In genomic region chr11:283405-284080, GRCh38 we compare ENCODE assay signal across 1 cellular context.
TF ChIP-seq lines count a peak whose summit lies in the region.

No MANE protein-coding gene starts in this region.

TF ChIP-seq in HEK293, 187 proteins besides CTCF, POLR2A, EP300 and RAD21 (continued from another document):
- TF ChIP-seq, protein P1, sequence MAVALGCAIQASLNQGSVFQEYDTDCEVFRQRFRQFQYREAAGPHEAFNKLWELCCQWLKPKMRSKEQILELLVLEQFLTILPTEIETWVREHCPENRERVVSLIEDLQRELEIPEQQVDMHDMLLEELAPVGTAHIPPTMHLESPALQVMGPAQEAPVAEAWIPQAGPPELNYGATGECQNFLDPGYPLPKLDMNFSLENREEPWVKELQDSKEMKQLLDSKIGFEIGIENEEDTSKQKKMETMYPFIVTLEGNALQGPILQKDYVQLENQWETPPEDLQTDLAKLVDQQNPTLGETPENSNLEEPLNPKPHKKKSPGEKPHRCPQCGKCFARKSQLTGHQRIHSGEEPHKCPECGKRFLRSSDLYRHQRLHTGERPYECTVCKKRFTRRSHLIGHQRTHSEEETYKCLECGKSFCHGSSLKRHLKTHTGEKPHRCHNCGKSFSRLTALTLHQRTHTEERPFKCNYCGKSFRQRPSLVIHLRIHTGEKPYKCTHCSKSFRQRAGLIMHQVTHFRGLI (tag by site-specific recombination; IDR thresholded peaks at IDR 0.05) = peak; percentile 20; the same call in 1 of the 2 replicates
- TF ChIP-seq PRDM1 (tag by site-specific recombination; IDR thresholded peaks at IDR 0.05) (no peak), ZNF600 (tag by site-specific recombination; IDR thresholded peaks at IDR 0.05) (no peak)
TF ChIP-seq in HEK293: peak in this region for 3.
